Comparison of ENCODE assay signal across 14 cellular contexts in the genomic region with DNA sequence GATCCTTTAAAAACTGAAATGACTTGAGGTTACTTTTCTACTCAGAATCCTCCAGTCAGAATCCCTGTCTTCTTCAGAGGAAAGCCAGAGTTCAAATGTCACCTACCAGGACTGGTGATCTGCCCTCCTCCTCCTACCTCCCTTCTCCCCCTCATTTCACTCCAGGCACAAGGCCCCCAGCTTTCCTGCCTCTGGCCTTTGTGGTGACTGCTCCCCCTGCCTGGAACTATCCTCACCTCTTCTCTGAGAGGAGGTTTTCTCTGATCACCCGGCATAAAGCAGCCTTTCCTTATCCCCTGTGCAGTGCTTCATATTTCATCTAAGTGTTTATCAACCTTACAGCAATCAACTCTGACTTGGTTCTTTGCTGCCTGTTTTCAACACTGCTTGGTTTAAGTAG. TPM values are rescaled to one million over a fixed set of nuclear protein-coding genes. Genes with fewer than 3 reads are reported as not detected.
DNase-seq lines count a peak whose midpoint lies in the region; ATAC-seq and TF ChIP-seq lines count a peak whose summit lies in the region.
"Had no signal": no experiment of that assay in that cellular context is flagged by ENCODE, and none has a peak within 500 bp of the region (broad histone marks: within the 10 kb centered on the region; RNA-seq: fewer than 3 reads in every experiment).

No MANE protein-coding gene starts in this region.

- CTCF ChIA-PET in activated B cell treated with CpG ODN at 0.5 μM for 24 hours (lab: Charles Lee), result no interaction called here

- H3K36me3 ChIP-seq in cardiac muscle cell (no peaks in the 10 kb centered on the region), right atrium auricular region (no peaks in the 10 kb centered on the region), left lung (no peaks in the 10 kb centered on the region), upper lobe of left lung (no peaks in the 10 kb centered on the region)
- H3K36me3 ChIP-seq: gastrocnemius medialis had no signal

- ATAC-seq in activated B cell treated with CpG ODN at 0.5 μM for 24 hours (ENCODE audit: low read depth) (no peak), left lung (peak; percentile 11), upper lobe of left lung (ENCODE audit: low FRiP score in 2 of 2) (no peak)
- ATAC-seq: gastrocnemius medialis had no signal

- TF ChIP-seq EP300 in upper lobe of left lung (IDR thresholded peaks at IDR 0.05), result no peak

- H3K9me3 ChIP-seq in cardiac muscle cell (ENCODE audit: low read depth), result no peaks in the 10 kb centered on the region
- no peaks in the 10 kb centered on the region for H3K9me3 ChIP-seq in right atrium auricular region
- H3K9me3 ChIP-seq in left lung, result no peaks in the 10 kb centered on the region
- no peaks in the 10 kb centered on the region for H3K9me3 ChIP-seq in upper lobe of left lung
- H3K9me3 ChIP-seq: gastrocnemius medialis had no signal

- intact Hi-C loops in activated B cell treated with CpG ODN at 0.5 μM for 24 hours (cut with micrococcal nuclease) (no loop called here), left lung (cut with DNase I) (no loop called here)

- no peaks in the 10 kb centered on the region for H3K9me3 Mint-ChIP-seq in activated B cell treated with CpG ODN at 0.5 μM for 24 hours

- H3K4me1 ChIP-seq in cardiac muscle cell (ENCODE audit: low read depth) (peaks cover 12% of the 10 kb centered on the region), right atrium auricular region (peaks cover 0 to 85% of the 10 kb centered on the region in 2 donors), left lung (peaks cover 30 to 94% of the 10 kb centered on the region in 2 donors), upper lobe of left lung (peaks cover 66 to 78% (median 67%) of the 10 kb centered on the region in 4 donors)

- peak in 1 of 2 donors; percentile 45 for DNase-seq in cardiac muscle cell (ENCODE audit: low read depth in 1 of 2, low spot score in 1 of 2)
- no peak for DNase-seq in right atrium auricular region (ENCODE audit: low spot score)
- DNase-seq in activated B cell treated with CpG ODN at 0.5 μM for 24 hours, result no peak
- DNase-seq in left lung, result no peak
- DNase-seq in upper lobe of left lung, result no peak
- no peak for DNase-seq in NCI-H2171 treated with DMSO at 0.1 percent for 48 hours (lab: John Stamatoyannopoulos, UW)
- no peak for DNase-seq in NCI-H524 (lab: John Stamatoyannopoulos, UW)
- no peak for DNase-seq in HK-2 (ENCODE audit: unreplicated experiment)
- DNase-seq: gastrocnemius medialis; GM23248; NCI-H2227 treated with DMSO at 0.1 percent for 48 hours; SIG-M5; stimulated activated CD4-positive, alpha-beta T cell treated with anti-CD3 and anti-CD28 coated beads, Interleukin-4, amount 100 ng/mL, for 1 hour had no signal

- 30 to 53% methylated on average over 1 of the region's 1 CpG for WGBS in upper lobe of left lung, 2 donors

- no peaks in the 10 kb centered on the region for H3K27me3 Mint-ChIP-seq in activated B cell treated with CpG ODN at 0.5 μM for 24 hours

- TF ChIP-seq CTCF in cardiac muscle cell (IDR thresholded peaks at IDR 0.05; ENCODE audit: low read depth, low read length) (no peak), right atrium auricular region (IDR thresholded peaks at IDR 0.05) (no peak), activated B cell treated with CpG ODN at 0.5 μM for 24 hours (IDR thresholded peaks at IDR 0.05) (no peak), left lung (IDR thresholded peaks at IDR 0.05) (no peak), upper lobe of left lung (IDR thresholded peaks at IDR 0.05) (no peak)

- peak overlapping the region; percentile 53 for H3K27ac ChIP-seq in cardiac muscle cell
- no peak overlapping the region for H3K27ac ChIP-seq in right atrium auricular region
- H3K27ac ChIP-seq in left lung, result peak overlapping the region in 1 of 2 donors; percentile 39
- H3K27ac ChIP-seq in upper lobe of left lung, result peak overlapping the region in 3 of 4 donors; percentile 44 to 62 (median 56)
- H3K27ac ChIP-seq: gastrocnemius medialis, GM23248 had no signal

- H3K4me3 Mint-ChIP-seq in activated B cell treated with CpG ODN at 0.5 μM for 24 hours, result no peak overlapping the region

- no peak for TF ChIP-seq POLR2A in upper lobe of left lung (IDR thresholded peaks at IDR 0.05)

- H3K4me1 Mint-ChIP-seq in activated B cell treated with CpG ODN at 0.5 μM for 24 hours, result peaks cover 88% of the 10 kb centered on the region

- POLR2A ChIA-PET in activated B cell treated with CpG ODN at 0.5 μM for 24 hours (lab: Charles Lee), result no interaction called here

- H3K36me3 Mint-ChIP-seq in activated B cell treated with CpG ODN at 0.5 μM for 24 hours (ENCODE audit: low read depth), result peaks cover 8% of the 10 kb centered on the region

- no peak overlapping the region for H3K4me3 ChIP-seq in cardiac muscle cell
- no peak overlapping the region for H3K4me3 ChIP-seq in right atrium auricular region
- H3K4me3 ChIP-seq in left lung, result no peak overlapping the region
- no peak overlapping the region for H3K4me3 ChIP-seq in upper lobe of left lung
- H3K4me3 ChIP-seq: gastrocnemius medialis, GM23248, lung had no signal

- H3K27me3 ChIP-seq in cardiac muscle cell (no peaks in the 10 kb centered on the region), right atrium auricular region (no peaks in the 10 kb centered on the region), left lung (no peaks in the 10 kb centered on the region), upper lobe of left lung (no peaks in the 10 kb centered on the region)
- H3K27me3 ChIP-seq: gastrocnemius medialis had no signal

- H3K27ac Mint-ChIP-seq in activated B cell treated with CpG ODN at 0.5 μM for 24 hours, result peak overlapping the region; percentile 46

RNA-seq across cellular contexts. Expression of gene B3GNT2, which starts 6.8 kb away (rescaled TPM):
- total RNA-seq in cardiac muscle cell (8.9 and 11.1 TPM in 2 replicates), right atrium auricular region (10 to 100 TPM; 17.7 to 31.1 TPM), activated B cell treated with CpG ODN at 0.5 μM for 24 hours (34.0 and 34.9 TPM in 2 replicates), left lung (10 to 100 TPM; 31.9 to 33.0 TPM), upper lobe of left lung (10 to 100 TPM; 23.0 to 57.6 (median 37.4) TPM)
- polyA plus RNA-seq in cardiac muscle cell, result 14.7 and 15.9 TPM in 2 replicates

Comparison
In these comparisons a context has a peak if more than half of its experiments do, and no peak if none do; other contexts are left out.
1. H3K27ac ChIP-seq: peak in cardiac muscle cell (single experiment) and upper lobe of left lung (3 of 4); none in right atrium auricular region (0 of 2).